23 cellular contexts compared by ENCODE assay signal in the genomic region with DNA sequence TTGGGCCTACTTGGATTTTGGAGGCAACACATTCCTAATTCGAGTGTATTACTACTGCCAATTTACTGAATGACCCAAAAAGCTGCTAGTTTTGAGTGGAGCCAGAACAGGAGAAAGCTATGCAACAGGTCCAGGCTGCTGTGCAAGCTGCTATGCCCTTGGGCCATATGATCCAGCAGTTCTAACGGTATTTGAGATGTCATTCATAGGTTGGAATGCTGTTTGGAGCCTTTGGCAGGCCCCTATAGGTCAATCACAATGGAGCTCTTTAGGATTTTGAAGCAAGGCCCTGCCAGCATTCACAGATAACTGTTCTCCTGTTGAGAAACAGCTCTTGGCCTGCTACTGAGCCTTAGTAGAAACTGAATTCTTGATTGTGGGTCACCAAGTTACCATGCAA.
A peak's percentile ranks its signal among the peaks of the same experiment; 100 is the strongest.
DNase-seq lines count a peak whose midpoint lies in the region; ATAC-seq, FAIRE-seq and TF ChIP-seq lines count a peak whose summit lies in the region.
"Had no signal": no experiment of that assay in that cellular context is flagged by ENCODE, and none has a peak within 500 bp of the region (broad histone marks: within the 10 kb centered on the region; RNA-seq: fewer than 3 reads in every experiment).

No MANE protein-coding gene starts in this region.

- ATAC-seq in stimulated activated naive B cell treated with anti-CD40 and anti-IgM and Interleukin-4, amounts not matched to agents 10 μg/mL and 1 μg/mL and 100 μg/mL, for 72 hours (replicated peaks) = no peak
- ATAC-seq in HG02884 (IDR thresholded peaks at IDR 0.05; ENCODE audit: unreplicated experiment) = no peak
- ATAC-seq: GM12878 had no signal

- no peak for TF ChIP-seq CTCF in bronchial epithelial cell (IDR thresholded peaks at IDR 0.05; ENCODE audit: insufficient read depth, low read length, severe bottlenecking)

- H3K4me3 ChIP-seq in bronchial epithelial cell (ENCODE audit: low read depth, low read length) = no peak overlapping the region
- H3K4me3 ChIP-seq: BLaER1, GM12878 had no signal

- no peaks in the 10 kb centered on the region for H3K36me3 ChIP-seq in bronchial epithelial cell (ENCODE audit: control insufficient read depth, insufficient read depth, low read length)
- H3K36me3 ChIP-seq: BE2C, BLaER1 had no signal

- H3K9me3 Mint-ChIP-seq in stimulated activated naive B cell treated with anti-CD40 and anti-IgM and Interleukin-4, amounts not matched to agents 10 μg/mL and 1 μg/mL and 100 μg/mL, for 72 hours = peaks cover 0 to 5% of the 10 kb centered on the region in 2 donors

- FAIRE-seq in bronchial epithelial cell (lab: Jason Lieb, UNC) = no peak
- FAIRE-seq: A204.1, GM12878, GM12892, GM18507 had no signal

- DNase-seq in OCI-M1 (lab: John Stamatoyannopoulos, UW) (peak; percentile 9), bronchial epithelial cell (ENCODE audit: low read depth) (peak; percentile 2), islet precursor cell (peak; percentile 87), UCSD-AML1 (lab: John Stamatoyannopoulos, UW; ENCODE audit: unreplicated experiment) (no peak)
- no peak for DNase-seq in stimulated activated CD4-positive, alpha-beta T cell treated with anti-CD3 and anti-CD28 coated beads, Interleukin-4, amount 100 ng/mL, for 4 hours
- DNase-seq in stimulated activated naive B cell treated with anti-CD40 and anti-IgM and Interleukin-4, amounts not matched to agents 10 μg/mL and 1 μg/mL and 100 μg/mL, for 72 hours = no peak
- DNase-seq: 8988T; ACHN; BE2C; C1 segment of cervical spinal cord; CD4-positive, alpha-beta memory T cell; CD4-positive, CD25-positive, alpha-beta regulatory T cell; CD8-positive, alpha-beta memory T cell; COR-L47; DMS79 treated with DMSO at 0.1 percent for 48 hours; GDM1 had no signal

- H3K4me3 Mint-ChIP-seq in stimulated activated naive B cell treated with anti-CD40 and anti-IgM and Interleukin-4, amounts not matched to agents 10 μg/mL and 1 μg/mL and 100 μg/mL, for 72 hours = no peak overlapping the region
- H3K4me3 Mint-ChIP-seq: CD14-positive monocyte; CD4-positive, alpha-beta memory T cell; CD4-positive, CD25-positive, alpha-beta regulatory T cell; CD8-positive, alpha-beta memory T cell had no signal

- no peaks in the 10 kb centered on the region for H3K36me3 Mint-ChIP-seq in stimulated activated naive B cell treated with anti-CD40 and anti-IgM and Interleukin-4, amounts not matched to agents 10 μg/mL and 1 μg/mL and 100 μg/mL, for 72 hours
- H3K36me3 Mint-ChIP-seq: CD14-positive monocyte; CD4-positive, alpha-beta memory T cell; CD4-positive, CD25-positive, alpha-beta regulatory T cell; CD8-positive, alpha-beta memory T cell had no signal

- no peak overlapping the region for H3K27ac Mint-ChIP-seq in stimulated activated naive B cell treated with anti-CD40 and anti-IgM and Interleukin-4, amounts not matched to agents 10 μg/mL and 1 μg/mL and 100 μg/mL, for 72 hours
- H3K27ac Mint-ChIP-seq: CD14-positive monocyte; CD4-positive, alpha-beta memory T cell; CD4-positive, CD25-positive, alpha-beta regulatory T cell; CD8-positive, alpha-beta memory T cell had no signal

- H3K4me1 Mint-ChIP-seq in stimulated activated naive B cell treated with anti-CD40 and anti-IgM and Interleukin-4, amounts not matched to agents 10 μg/mL and 1 μg/mL and 100 μg/mL, for 72 hours = no peaks in the 10 kb centered on the region
- H3K4me1 Mint-ChIP-seq: CD14-positive monocyte; CD4-positive, alpha-beta memory T cell; CD4-positive, CD25-positive, alpha-beta regulatory T cell; CD8-positive, alpha-beta memory T cell had no signal

- no peaks in the 10 kb centered on the region for H3K27me3 ChIP-seq in bronchial epithelial cell (ENCODE audit: control insufficient read depth, insufficient read depth, low read length)
- H3K27me3 ChIP-seq: BE2C, BLaER1 had no signal

- no peaks in the 10 kb centered on the region for H3K27me3 Mint-ChIP-seq in stimulated activated naive B cell treated with anti-CD40 and anti-IgM and Interleukin-4, amounts not matched to agents 10 μg/mL and 1 μg/mL and 100 μg/mL, for 72 hours
- H3K27me3 Mint-ChIP-seq: CD4-positive, alpha-beta memory T cell; CD4-positive, CD25-positive, alpha-beta regulatory T cell; CD8-positive, alpha-beta memory T cell had no signal

Comparison
In these comparisons a context has a peak if more than half of its experiments do, and no peak if none do; other contexts are left out.
1. DNase-seq: peak in OCI-M1 (single experiment), bronchial epithelial cell (single experiment) and islet precursor cell (single experiment); none in stimulated activated CD4-positive, alpha-beta T cell treated with anti-CD3 and anti-CD28 coated beads, Interleukin-4, amount 100 ng/mL, for 4 hours (0 of 2), stimulated activated naive B cell treated with anti-CD40 and anti-IgM and Interleukin-4, amounts not matched to agents 10 μg/mL and 1 μg/mL and 100 μg/mL, for 72 hours (single experiment) and UCSD-AML1 (single experiment).